ENCODE assay signal across 11 cellular contexts in the genomic region with DNA sequence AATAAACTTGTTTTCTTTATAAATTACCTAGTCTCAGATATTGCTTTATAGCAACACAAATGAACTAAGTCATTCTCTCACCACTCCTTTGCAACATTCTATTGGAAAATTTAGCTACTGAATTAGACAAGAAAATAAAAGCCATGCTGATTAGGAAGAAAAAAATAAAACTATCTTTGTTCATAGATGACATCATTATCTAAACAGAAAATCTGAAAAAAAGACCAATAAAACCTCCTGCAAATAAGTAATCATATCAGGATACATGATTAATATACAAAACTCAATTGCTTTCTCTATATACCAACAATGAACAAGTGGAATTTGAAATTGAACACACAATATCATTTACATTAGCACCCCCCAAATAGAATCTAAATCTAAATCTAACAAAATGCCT.
"Had no signal": no experiment of that assay in that cellular context is flagged by ENCODE, and none has a peak within 500 bp of the region (broad histone marks: within the 10 kb centered on the region; RNA-seq: fewer than 3 reads in every experiment).

No MANE protein-coding gene starts in this region.

- ATAC-seq: GM23338, HCT116 had no signal

- DNase-seq: GM23248, GOT3, H7, H9, HCEC 1CT, HFFc6 had no signal

- H3K36me3 ChIP-seq: HAP-1 had no signal

- H2AFZ ChIP-seq: GM23248 had no signal

- H3K4me1 ChIP-seq: HAP-1 had no signal

- H3K4me2 ChIP-seq: GM23338 had no signal

- FAIRE-seq: H1, H54 had no signal

- H3K27ac ChIP-seq: GM23248 had no signal

- H3K9ac ChIP-seq: GM23248 had no signal

- H3K9me3 ChIP-seq: HAP-1 had no signal

- H3K4me3 ChIP-seq: GM23248, GM23338, HAP-1 had no signal
